1 cellular context compared by ENCODE assay signal in genomic region chr11:93842461-93842860, GRCh38.
A peak's percentile ranks its signal among the peaks of the same experiment; 100 is the strongest.
TF ChIP-seq lines count a peak whose summit lies in the region.

No MANE protein-coding gene starts in this region.

TF ChIP-seq in K562, 482 proteins besides CTCF, POLR2A, EP300 and RAD21:
- TF ChIP-seq CSDE1 (IDR thresholded peaks at IDR 0.05) (no peak), SMARCA4 (IDR thresholded peaks at IDR 0.05) (peak; percentile 60; the same call in 1 of the 2 replicates), SMARCE1 (IDR thresholded peaks at IDR 0.05) (peak; percentile 89; the same call in 1 of the 2 replicates), JUN (IDR thresholded peaks at IDR 0.05; ENCODE audit: borderline replicate concordance, low read depth, low read length) (0 out of 2 replicates have a peak, but pooled peaks have one; percentile 28), JUN (CRISPR knock-in tag; IDR thresholded peaks at IDR 0.05; ENCODE audit: borderline replicate concordance) (no peak), PBX2 (CRISPR knock-in tag; IDR thresholded peaks at IDR 0.05; ENCODE audit: low read depth) (no peak), PBX2 (tag; conservative IDR thresholded peaks at IDR 0.05; ENCODE audit: low read depth) (no peak), CTBP1 (IDR thresholded peaks at IDR 0.05; ENCODE audit: borderline replicate concordance) (peak; percentile 18; the same call in 1 of the 2 replicates), THRA (IDR thresholded peaks at IDR 0.05) (no peak), ARID1B (IDR thresholded peaks at IDR 0.05) (peak; percentile 79), CBFA2T2 (conservative IDR thresholded peaks at IDR 0.05) (peak; percentile 37; the same call in 1 of the 2 replicates), CCNT2 (IDR thresholded peaks at IDR 0.05; ENCODE audit: borderline replicate concordance, extremely low read depth, insufficient read length, low read depth, low read length) (peak; percentile 69), DACH1 (IDR thresholded peaks at IDR 0.05; ENCODE audit: partially characterized antibody) (no peak), ZEB2 (IDR thresholded peaks at IDR 0.05) (peak; percentile 62; the same call in 1 of the 2 replicates), FOSL1 (tag; conservative IDR thresholded peaks at IDR 0.05) (peak; percentile 93), PTTG1 (tag; IDR thresholded peaks at IDR 0.05; ENCODE audit: low read depth) (no peak), NFIC (IDR thresholded peaks at IDR 0.05) (peak; percentile 65), ZBTB17 (CRISPR knock-in tag; IDR thresholded peaks at IDR 0.05) (0 out of 2 replicates have a peak, but pooled peaks have one; percentile 29), SAP30 (IDR thresholded peaks at IDR 0.05; ENCODE audit: borderline replicate concordance, insufficient read depth, low read depth, low read length, poor library complexity, severe bottlenecking) (no peak), NCOR1 (IDR thresholded peaks at IDR 0.05) (peak; percentile 27; the same call in 1 of the 2 replicates), MAZ (CRISPR knock-in tag; conservative IDR thresholded peaks at IDR 0.05 in 1 of 2, IDR thresholded peaks at IDR 0.05 in 1 of 2) (0 out of 4 replicates have a peak, but pooled peaks of 1 of the 2 experiments have one; percentile 28), SOX6 (IDR thresholded peaks at IDR 0.05) (peak; percentile 62), TAL1 (IDR thresholded peaks at IDR 0.05) (peak; percentile 29), TOE1 (IDR thresholded peaks at IDR 0.05; ENCODE audit: borderline replicate concordance) (no peak), TOE1 (CRISPR knock-in tag; IDR thresholded peaks at IDR 0.05; ENCODE audit: borderline replicate concordance, low read depth) (no peak), DPF2 (IDR thresholded peaks at IDR 0.05) (peak; percentile 56; the same call in 1 of the 2 replicates), RCOR1 (IDR thresholded peaks at IDR 0.05; ENCODE audit: borderline replicate concordance in 1 of 2, low read depth in 2 of 2, low read length in 2 of 2) (0 out of 4 replicates have a peak, but pooled peaks of 1 of the 2 experiments have one; percentile 34), JUND (IDR thresholded peaks at IDR 0.05; ENCODE audit: borderline replicate concordance, low read depth, low read length) (peak; percentile 75), JUND (tag; IDR thresholded peaks at IDR 0.05; ENCODE audit: borderline replicate concordance, low read depth, low read length) (peak; percentile 47; the same call in 1 of the 3 replicates), EWSR1 (IDR thresholded peaks at IDR 0.05; ENCODE audit: borderline replicate concordance, low read depth, partially characterized antibody) (no peak), TEAD4 (IDR thresholded peaks at IDR 0.05; ENCODE audit: low read length) (peak; percentile 67), TEAD4 (CRISPR knock-in tag; IDR thresholded peaks at IDR 0.05; ENCODE audit: borderline replicate concordance) (no peak), ADNP (tag; IDR thresholded peaks at IDR 0.05) (peak; percentile 49; the same call in 1 of the 2 replicates), GABPB1 (CRISPR knock-in tag; IDR thresholded peaks at IDR 0.05) (0 out of 2 replicates have a peak, but pooled peaks have one; percentile 29), ATF4 (CRISPR knock-in tag; IDR thresholded peaks at IDR 0.05) (peak; percentile 27; the same call in 1 of the 2 replicates), CBFA2T3 (IDR thresholded peaks at IDR 0.05) (peak; percentile 69), TFAP4 (CRISPR knock-in tag; IDR thresholded peaks at IDR 0.05; ENCODE audit: borderline replicate concordance) (peak; percentile 39; the same call in 1 of the 2 replicates), TCF3 (CRISPR knock-in tag; IDR thresholded peaks at IDR 0.05) (peak; percentile 59)
TF ChIP-seq in K562: peak in this region for 25.
